ENCODE assay signal across 20 cellular contexts in genomic region chr15:71424765-71425164, GRCh38.
DNase-seq lines count a peak whose midpoint lies in the region; ATAC-seq and TF ChIP-seq lines count a peak whose summit lies in the region.
"Had no signal": no experiment of that assay in that cellular context is flagged by ENCODE, and none has a peak within 500 bp of the region (broad histone marks: within the 10 kb centered on the region; RNA-seq: fewer than 3 reads in every experiment).

No MANE protein-coding gene starts in this region.

- H3K36me3 ChIP-seq in PC-3 (ENCODE audit: low read depth, low read length) (no peaks in the 10 kb centered on the region), fibroblast of lung (ENCODE audit: control insufficient read depth, insufficient read depth, low read length) (no peaks in the 10 kb centered on the region), BE2C (no peaks in the 10 kb centered on the region)
- H3K36me3 ChIP-seq: BLaER1 treated with 17β-estradiol and CSF1 and Interleukin-3, amounts not matched to agents 10 nM and 100 nM had no signal

- H3K9me3 Mint-ChIP-seq in HFFc6 (no peaks in the 10 kb centered on the region), osteocyte (ENCODE audit: unreplicated experiment) (no peaks in the 10 kb centered on the region)
- H3K9me3 Mint-ChIP-seq in activated naive CD8-positive, alpha-beta T cell treated with anti-CD3 and anti-CD28 coated beads, Interleukin-2, amount 50 U/mL, for 24 hours: no peaks in the 10 kb centered on the region
- H3K9me3 Mint-ChIP-seq: CD8-positive, alpha-beta T cell had no signal

- H3K9me3 ChIP-seq in PC-3 (ENCODE audit: low read length): no peaks in the 10 kb centered on the region
- no peaks in the 10 kb centered on the region for H3K9me3 ChIP-seq in fibroblast of lung (ENCODE audit: control insufficient read depth, insufficient read depth, low read depth, low read length)
- H3K9me3 ChIP-seq in BE2C: no peaks in the 10 kb centered on the region; the same call in 1 of the 2 replicates

- no peaks in the 10 kb centered on the region for H3K9me2 ChIP-seq in PC-3 (replicated peaks; ENCODE audit: low read length)

- H3K27ac ChIP-seq in PC-3 (ENCODE audit: low read length): no peak overlapping the region
- H3K27ac ChIP-seq in fibroblast of lung (ENCODE audit: insufficient read depth, low read length): no peak overlapping the region
- H3K27ac ChIP-seq: BLaER1 treated with 17β-estradiol and CSF1 and Interleukin-3, amounts not matched to agents 10 nM and 100 nM; HL-60 had no signal

- intact Hi-C loops in PC-3 (cut with micrococcal nuclease): no loop called here

- peaks cover 2% of the 10 kb centered on the region for H3K27me3 Mint-ChIP-seq in HFFc6 (ENCODE audit: insufficient read depth)
- H3K27me3 Mint-ChIP-seq in osteocyte (ENCODE audit: unreplicated experiment): no peaks in the 10 kb centered on the region
- peaks cover 12% of the 10 kb centered on the region for H3K27me3 Mint-ChIP-seq in activated naive CD8-positive, alpha-beta T cell treated with anti-CD3 and anti-CD28 coated beads, Interleukin-2, amount 50 U/mL, for 24 hours

- H3K79me2 ChIP-seq in PC-3 (ENCODE audit: low read length): no peaks in the 10 kb centered on the region
- no peaks in the 10 kb centered on the region for H3K79me2 ChIP-seq in fibroblast of lung (ENCODE audit: control insufficient read depth, insufficient read depth, low read length)

- H3K4me1 Mint-ChIP-seq in HFFc6 (ENCODE audit: low read depth): peaks cover 17% of the 10 kb centered on the region; the same call in 1 of the 2 replicates
- peaks cover 11% of the 10 kb centered on the region for H3K4me1 Mint-ChIP-seq in osteocyte (ENCODE audit: unreplicated experiment)
- no peaks in the 10 kb centered on the region for H3K4me1 Mint-ChIP-seq in activated naive CD8-positive, alpha-beta T cell treated with anti-CD3 and anti-CD28 coated beads, Interleukin-2, amount 50 U/mL, for 24 hours

- H3K4me2 ChIP-seq in PC-3 (ENCODE audit: low read length): no peak overlapping the region
- peak overlapping the region; percentile 70 for H3K4me2 ChIP-seq in fibroblast of lung (ENCODE audit: extremely low read depth, insufficient read depth, low read length)
- H3K4me2 ChIP-seq: BLaER1 treated with 17β-estradiol and CSF1 and Interleukin-3, amounts not matched to agents 10 nM and 100 nM had no signal

- no peaks in the 10 kb centered on the region for H3K36me3 Mint-ChIP-seq in HFFc6 (ENCODE audit: low read depth)
- no peaks in the 10 kb centered on the region for H3K36me3 Mint-ChIP-seq in osteocyte (ENCODE audit: unreplicated experiment)
- H3K36me3 Mint-ChIP-seq in activated naive CD8-positive, alpha-beta T cell treated with anti-CD3 and anti-CD28 coated beads, Interleukin-2, amount 50 U/mL, for 24 hours (ENCODE audit: low read depth): no peaks in the 10 kb centered on the region
- H3K36me3 Mint-ChIP-seq: CD8-positive, alpha-beta T cell; IgD-negative memory B cell had no signal

- CTCF ChIA-PET in PC-3 (lab: Charles Lee): no interaction called here

- H3K27me3 ChIP-seq in PC-3 (ENCODE audit: low read length): no peaks in the 10 kb centered on the region
- no peaks in the 10 kb centered on the region for H3K27me3 ChIP-seq in fibroblast of lung (ENCODE audit: control insufficient read depth, insufficient read depth, low read length)
- H3K27me3 ChIP-seq in BE2C: 0 out of 2 replicates have a peak, but pooled peaks cover 3% of the 10 kb centered on the region
- H3K27me3 ChIP-seq: BLaER1 treated with 17β-estradiol and CSF1 and Interleukin-3, amounts not matched to agents 10 nM and 100 nM had no signal

- ATAC-seq in PC-3 (no peak), GM18868 (IDR thresholded peaks at IDR 0.05; ENCODE audit: unreplicated experiment) (no peak)
- ATAC-seq in activated naive CD8-positive, alpha-beta T cell treated with anti-CD3 and anti-CD28 coated beads, Interleukin-2, amount 50 U/mL, for 24 hours: no peak
- ATAC-seq: CD8-positive, alpha-beta T cell; SK-N-SH treated with all-trans-retinoic acid at 6 μM for 48 hours had no signal

- H4K20me1 ChIP-seq in PC-3 (ENCODE audit: low read length) (no peaks in the 10 kb centered on the region), fibroblast of lung (ENCODE audit: control insufficient read depth, extremely low read depth, insufficient read depth, low read length) (no peaks in the 10 kb centered on the region)
- H4K20me1 ChIP-seq: BLaER1 treated with 17β-estradiol and CSF1 and Interleukin-3, amounts not matched to agents 10 nM and 100 nM had no signal

- H2AFZ ChIP-seq in PC-3 (ENCODE audit: low read length): no peak overlapping the region
- no peak overlapping the region for H2AFZ ChIP-seq in fibroblast of lung (ENCODE audit: low read length)

- no TSS peak for BruUV-seq in PC-3 (replicated peaks; lab: Mats Ljungman, UMichigan)

- H3K4me3 ChIP-seq in PC-3 (ENCODE audit: low read length) (no peak overlapping the region), fibroblast of lung (replicated peaks in 1 of 4; ENCODE audit: control extremely low read depth in 1 of 4, insufficient read depth in 1 of 4, low read depth in 3 of 4, low read length in 4 of 4) (peak overlapping the region in 2 of 4 experiments; percentile 11 to 19), BE2C (ENCODE audit: low read depth, low read length) (no peak overlapping the region)
- H3K4me3 ChIP-seq: BLaER1 treated with 17β-estradiol and CSF1 and Interleukin-3, amounts not matched to agents 10 nM and 100 nM had no signal

- H3K4me3 Mint-ChIP-seq in HFFc6 (peak overlapping the region; percentile 70; the same call in 1 of the 2 replicates), osteocyte (ENCODE audit: unreplicated experiment) (peak overlapping the region; percentile 27)
- H3K4me3 Mint-ChIP-seq in activated naive CD8-positive, alpha-beta T cell treated with anti-CD3 and anti-CD28 coated beads, Interleukin-2, amount 50 U/mL, for 24 hours: no peak overlapping the region
- H3K4me3 Mint-ChIP-seq: CD8-positive, alpha-beta T cell; IgD-negative memory B cell had no signal

- H3K4me1 ChIP-seq in PC-3 (ENCODE audit: insufficient read depth, low read length) (no peaks in the 10 kb centered on the region), fibroblast of lung (ENCODE audit: control insufficient read depth, extremely low read depth, insufficient read depth, low read length) (peaks cover 4% of the 10 kb centered on the region), BE2C (no peaks in the 10 kb centered on the region)

- no peak overlapping the region for H3K9ac ChIP-seq in PC-3 (ENCODE audit: low read length)
- no peak overlapping the region for H3K9ac ChIP-seq in fibroblast of lung (ENCODE audit: insufficient read depth, low read length)
- H3K9ac ChIP-seq: BLaER1 treated with 17β-estradiol and CSF1 and Interleukin-3, amounts not matched to agents 10 nM and 100 nM had no signal

- TF ChIP-seq CTCF in HFFc6 (IDR thresholded peaks at IDR 0.05): no peak
- TF ChIP-seq CTCF in PC-3 (conservative IDR thresholded peaks at IDR 0.05; ENCODE audit: low read depth, low read length): no peak
- no peak for TF ChIP-seq CTCF in fibroblast of lung (conservative IDR thresholded peaks at IDR 0.05 in 1 of 2, IDR thresholded peaks at IDR 0.05 in 1 of 2; ENCODE audit: low read depth in 1 of 2, low read length in 2 of 2)
- no peak for TF ChIP-seq CTCF in osteocyte (IDR thresholded peaks at IDR 0.05)
- no peak for TF ChIP-seq CTCF in BE2C (IDR thresholded peaks at IDR 0.05; ENCODE audit: low read depth, low read length)

- no peaks in the 10 kb centered on the region for H3F3A ChIP-seq in PC-3 (ENCODE audit: low read length, unreplicated experiment)

- POLR2A ChIA-PET in PC-3 (lab: Charles Lee; ENCODE audit: unreplicated experiment): no interaction called here

- H3K27ac Mint-ChIP-seq in HFFc6 (peak overlapping the region; percentile 53; the same call in 1 of the 2 replicates), osteocyte (ENCODE audit: unreplicated experiment) (no peak overlapping the region)
- H3K27ac Mint-ChIP-seq in activated naive CD8-positive, alpha-beta T cell treated with anti-CD3 and anti-CD28 coated beads, Interleukin-2, amount 50 U/mL, for 24 hours: no peak overlapping the region
- H3K27ac Mint-ChIP-seq: CD8-positive, alpha-beta T cell; IgD-negative memory B cell had no signal

- no peak for DNase-seq in HFFc6
- DNase-seq in PC-3: peak; percentile 0
- peak in 1 of 2 donors; percentile 59 for DNase-seq in fibroblast of lung (ENCODE audit: low read depth in 2 of 2)
- no peak for DNase-seq in osteocyte (ENCODE audit: extremely low spot score, unreplicated experiment)
- no peak for DNase-seq in activated naive CD8-positive, alpha-beta T cell treated with anti-CD3 and anti-CD28 coated beads, Interleukin-2, amount 50 U/mL, for 24 hours
- no peak for DNase-seq in BE2C
- DNase-seq: Calu3; CD8-positive, alpha-beta T cell; H7; Karpas-422; NCI-H1092 treated with DMSO at 0.1 percent for 48 hours; NCI-H1694; NCI-H2081 treated with DMSO at 0.1 percent for 48 hours; NK-92 treated with Interleukin-12 subunit alpha and Interleukin-12 subunit beta, amount 100 ng/mL, for 24 hours; SIG-M5 had no signal
